In the genomic region with DNA sequence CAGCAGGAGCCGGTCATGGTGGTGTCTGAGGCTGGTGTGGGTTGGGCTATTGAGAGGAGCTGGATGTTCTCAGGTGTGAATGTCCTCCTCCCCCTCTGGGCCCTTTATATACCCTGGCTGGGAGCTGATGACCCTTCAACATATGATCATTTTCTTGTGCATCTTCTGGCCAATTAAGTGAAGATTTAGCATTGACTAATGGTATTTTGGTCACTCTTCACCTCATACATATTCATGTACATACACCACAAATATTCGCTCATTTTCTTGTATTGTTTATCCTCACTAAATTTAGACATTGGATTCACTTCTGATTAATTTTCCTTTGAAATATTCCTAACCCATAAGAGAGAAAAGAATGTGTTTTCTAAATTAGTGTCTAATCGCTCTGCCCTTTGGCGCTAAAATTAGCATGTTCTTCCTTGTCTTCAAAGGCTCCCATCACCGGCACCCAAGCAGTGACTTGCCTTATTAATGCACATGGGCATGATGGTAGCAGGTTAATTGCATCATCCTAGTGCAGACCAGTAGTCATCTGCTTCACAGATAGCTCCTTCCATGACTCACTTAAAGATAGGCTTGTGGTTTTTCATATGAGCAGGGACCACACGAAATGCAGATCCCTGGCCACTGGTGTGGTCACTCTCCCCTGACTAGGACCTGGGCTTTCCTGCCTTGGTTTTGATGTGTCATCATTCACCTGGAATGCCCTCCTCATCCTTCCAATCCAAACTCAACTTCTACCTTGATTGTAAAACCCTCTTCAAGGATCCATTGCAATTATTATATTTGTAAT, we compare ENCODE assay signal across 18 cellular contexts. TPM values are rescaled to one million over a fixed set of nuclear protein-coding genes. Genes with fewer than 3 reads are reported as not detected.
A peak's percentile ranks its signal among the peaks of the same experiment; 100 is the strongest.
DNase-seq lines count a peak whose midpoint lies in the region; TF ChIP-seq lines count a peak whose summit lies in the region.
"Had no signal": no experiment of that assay in that cellular context is flagged by ENCODE, and none has a peak within 500 bp of the region (broad histone marks: within the 10 kb centered on the region; RNA-seq: fewer than 3 reads in every experiment).

A gene with protein sequence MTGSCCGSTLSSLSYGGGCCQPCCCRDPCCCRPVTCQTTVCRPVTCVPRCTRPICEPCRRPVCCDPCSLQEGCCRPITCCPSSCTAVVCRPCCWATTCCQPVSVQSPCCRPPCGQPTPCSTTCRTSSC (minus strand): TSS at position 51 of the 796 bp plus-strand sequence. CDS start 34 bp downstream, at position 17.

- TF ChIP-seq CTCF in NB4 (IDR thresholded peaks at IDR 0.05; ENCODE audit: low read depth, low read length), result no peak
- TF ChIP-seq CTCF in choroid plexus epithelial cell (conservative IDR thresholded peaks at IDR 0.05; ENCODE audit: low read depth, low read length), result no peak

- intact Hi-C loops in posterior vena cava (cut with DNase I), result no loop called here

- no peak for TF ChIP-seq POLR2A in NB4 (IDR thresholded peaks at IDR 0.05; ENCODE audit: extremely low read depth, insufficient read length)

- DNase-seq in NOMO-1 treated with DMSO at 0.1 percent for 48 hours (lab: John Stamatoyannopoulos, UW; ENCODE audit: unreplicated experiment), result peak; percentile 59
- no peak for DNase-seq in NOMO-1 treated with dmso at 0.1 percent for 144 hours (lab: John Stamatoyannopoulos, UW; ENCODE audit: unreplicated experiment)
- peak; percentile 49 for DNase-seq in NB4 (ENCODE audit: low read depth)
- DNase-seq in choroid plexus epithelial cell (ENCODE audit: low read depth), result peak; percentile 85
- peak; percentile 94 for DNase-seq in renal cortical epithelial cell (ENCODE audit: low read depth)
- DNase-seq in stimulated activated CD4-positive, alpha-beta T cell treated with anti-CD3 and anti-CD28 coated beads, Interleukin-12 subunit alpha, Interleukin-12 subunit beta, amount 100 ng/mL, for 4 hours, result no peak
- no peak for DNase-seq in germinal center (ENCODE audit: low spot score)
- DNase-seq in posterior vena cava (ENCODE audit: low spot score), result no peak
- DNase-seq: activated B cell treated with CpG ODN at 0.5 μM for 24 hours; activated T-cell treated with anti-CD3 and anti-CD28 coated beads, Interleukin-2, amount 50 U/mL, for 48 hours; foreskin melanocyte; GDM1; NCI-H2227 treated with DMSO at 0.1 percent for 48 hours; stimulated activated CD4-positive, alpha-beta T cell treated with anti-CD3 and anti-CD28 coated beads, Interleukin-2, amount 100 ng/mL, for 24 hours had no signal

- H3K4me3 ChIP-seq in NB4 (ENCODE audit: low read depth, low read length) (no peak within 1 kb of the TSS), choroid plexus epithelial cell (ENCODE audit: low read depth, low read length) (no peak within 1 kb of the TSS)

RNA-seq across cellular contexts. Expression of the gene that starts here (rescaled TPM):
- total RNA-seq in renal cortical epithelial cell (not detected in 2 replicates), posterior vena cava (not detected)
- total RNA-seq: activated B cell treated with CpG ODN at 0.5 μM for 24 hours, cardiac septum, left lobe of liver, omental fat pad, Right ventricle myocardium inferior had no signal

Comparison
In these comparisons a context has a peak if more than half of its experiments do, and no peak if none do; other contexts are left out.
1. DNase-seq: peak in NOMO-1 treated with DMSO at 0.1 percent for 48 hours (single experiment), NB4 (single experiment) and choroid plexus epithelial cell (single experiment); none in NOMO-1 treated with dmso at 0.1 percent for 144 hours (single experiment), stimulated activated CD4-positive, alpha-beta T cell treated with anti-CD3 and anti-CD28 coated beads, Interleukin-12 subunit alpha, Interleukin-12 subunit beta, amount 100 ng/mL, for 4 hours (single experiment), germinal center (single experiment) and posterior vena cava (single experiment).
2. Peak in DNase-seq in renal cortical epithelial cell; RNA of the gene not detected or under 1 TPM.